ENCODE assay signal across 20 cellular contexts in the genomic region with DNA sequence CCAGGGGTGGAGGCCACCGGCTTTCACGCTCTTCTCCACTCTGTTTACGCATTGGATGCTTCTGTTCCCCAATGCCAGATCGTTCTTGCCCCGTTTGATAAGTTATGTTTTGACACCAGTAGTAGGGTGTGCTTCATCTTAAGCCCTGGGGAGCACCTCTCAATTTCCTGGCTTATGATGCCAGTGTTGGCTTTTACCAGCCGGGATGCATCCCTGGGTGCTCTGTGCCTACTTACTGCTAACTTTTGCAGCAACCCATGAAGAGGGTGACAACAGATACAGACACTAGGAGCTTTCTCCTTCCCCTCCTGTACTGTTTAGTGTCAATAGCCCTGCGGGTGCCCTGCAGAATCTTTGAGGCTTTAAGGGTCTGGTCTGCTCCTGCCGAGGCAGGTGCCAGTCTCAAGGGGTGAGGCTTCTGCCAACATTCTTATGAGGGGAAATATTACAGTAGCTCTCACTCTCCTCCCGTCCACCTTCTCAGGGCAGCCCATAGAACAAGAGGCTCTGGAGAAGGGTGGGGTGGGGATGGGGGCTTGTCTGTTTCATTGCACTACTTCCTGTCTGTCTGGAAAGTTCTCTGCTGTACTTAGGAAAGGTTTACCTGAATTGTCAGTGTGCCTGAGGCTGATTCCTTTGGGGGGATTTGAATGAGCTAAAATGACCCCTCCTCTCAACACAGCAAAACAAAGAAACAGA. TPM values are rescaled to one million over a fixed set of nuclear protein-coding genes. Genes with fewer than 3 reads are reported as not detected.
DNase-seq lines count a peak whose midpoint lies in the region; ATAC-seq and FAIRE-seq lines count a peak whose summit lies in the region.
"Had no signal": no experiment of that assay in that cellular context is flagged by ENCODE, and none has a peak within 500 bp of the region (broad histone marks: within the 10 kb centered on the region; RNA-seq: fewer than 3 reads in every experiment).

No MANE protein-coding gene starts in this region.

- H3K4me1 Mint-ChIP-seq in activated CD4-positive, alpha-beta memory T cell treated with anti-CD3 and anti-CD28 coated beads for 36 hours (ENCODE audit: low read depth), result no peaks in the 10 kb centered on the region
- no peaks in the 10 kb centered on the region for H3K4me1 Mint-ChIP-seq in effector memory CD8-positive, alpha-beta T cell (ENCODE audit: low read depth in 2 of 2)

- H3K27me3 Mint-ChIP-seq in activated CD4-positive, alpha-beta memory T cell treated with anti-CD3 and anti-CD28 coated beads for 36 hours, result no peaks in the 10 kb centered on the region
- H3K27me3 Mint-ChIP-seq in effector memory CD8-positive, alpha-beta T cell, result peaks cover 16 to 52% of the 10 kb centered on the region in 2 donors

- no peaks in the 10 kb centered on the region for H3K9me3 Mint-ChIP-seq in activated CD4-positive, alpha-beta memory T cell treated with anti-CD3 and anti-CD28 coated beads for 36 hours
- no peaks in the 10 kb centered on the region for H3K9me3 Mint-ChIP-seq in effector memory CD8-positive, alpha-beta T cell
- no peaks in the 10 kb centered on the region for H3K9me3 Mint-ChIP-seq in activated naive CD4-positive, alpha-beta T cell treated with anti-CD3 and anti-CD28 coated beads, Interleukin-2, amount 50 U/mL, for 72 hours

- POLR2A ChIA-PET in activated CD4-positive, alpha-beta memory T cell treated with anti-CD3 and anti-CD28 coated beads for 36 hours (lab: Charles Lee), result no interaction called here

- peak; percentile 23 for FAIRE-seq in urothelium cell line (lab: Jason Lieb, UNC)
- FAIRE-seq: GM18507, K562 had no signal

- H3K27ac Mint-ChIP-seq in activated CD4-positive, alpha-beta memory T cell treated with anti-CD3 and anti-CD28 coated beads for 36 hours, result no peak overlapping the region
- no peak overlapping the region for H3K27ac Mint-ChIP-seq in effector memory CD8-positive, alpha-beta T cell
- no peak overlapping the region for H3K27ac Mint-ChIP-seq in activated naive CD4-positive, alpha-beta T cell treated with anti-CD3 and anti-CD28 coated beads, Interleukin-2, amount 50 U/mL, for 72 hours

- ATAC-seq in effector memory CD8-positive, alpha-beta T cell (replicated peaks), result no peak
- ATAC-seq in activated naive CD4-positive, alpha-beta T cell treated with anti-CD3 and anti-CD28 coated beads, Interleukin-2, amount 50 U/mL, for 72 hours, result no peak
- ATAC-seq in HG02938 (IDR thresholded peaks at IDR 0.05; ENCODE audit: unreplicated experiment), result no peak
- ATAC-seq: K562 had no signal

- peak; percentile 36 for DNase-seq in activated effector memory CD4-positive, alpha-beta T cell treated with anti-CD3 and anti-CD28 coated beads, Interleukin-2, amount 50 U/mL, for 16 hours
- no peak for DNase-seq in activated effector memory CD4-positive, alpha-beta T cell treated with Interleukin-2 at 50 U/mL for 16 hours
- peak; percentile 4 for DNase-seq in activated CD4-positive, alpha-beta memory T cell treated with anti-CD3 and anti-CD28 coated beads for 36 hours
- DNase-seq in mesenteric fat pad (ENCODE audit: low spot score) (peak; percentile 33), urothelium cell line (ENCODE audit: low spot score) (no peak)
- DNase-seq in effector memory CD8-positive, alpha-beta T cell, result no peak
- no peak for DNase-seq in activated naive CD4-positive, alpha-beta T cell treated with anti-CD3 and anti-CD28 coated beads, Interleukin-2, amount 50 U/mL, for 72 hours (ENCODE audit: low spot score in 2 of 2)
- DNase-seq: AML-193; Caco-2; DMS53; NCI-H1436 treated with DMSO at 0.1 percent for 48 hours; NCI-H2107; NCI-H345; NCI-H69; NK-92 treated with Interleukin-12 subunit alpha and Interleukin-12 subunit beta, amount 100 ng/mL, for 24 hours; OCI-M1; RPMI8226 had no signal

- CTCF ChIA-PET in activated CD4-positive, alpha-beta memory T cell treated with anti-CD3 and anti-CD28 coated beads for 36 hours (lab: Charles Lee), result no interaction called here

- H3K36me3 Mint-ChIP-seq in activated CD4-positive, alpha-beta memory T cell treated with anti-CD3 and anti-CD28 coated beads for 36 hours, result no peaks in the 10 kb centered on the region
- peaks cover 2% of the 10 kb centered on the region for H3K36me3 Mint-ChIP-seq in effector memory CD8-positive, alpha-beta T cell (ENCODE audit: insufficient read depth)
- no peaks in the 10 kb centered on the region for H3K36me3 Mint-ChIP-seq in activated naive CD4-positive, alpha-beta T cell treated with anti-CD3 and anti-CD28 coated beads, Interleukin-2, amount 50 U/mL, for 72 hours

- H3K4me3 Mint-ChIP-seq in activated CD4-positive, alpha-beta memory T cell treated with anti-CD3 and anti-CD28 coated beads for 36 hours, result no peak overlapping the region
- no peak overlapping the region for H3K4me3 Mint-ChIP-seq in effector memory CD8-positive, alpha-beta T cell

- intact Hi-C loops in activated CD4-positive, alpha-beta memory T cell treated with anti-CD3 and anti-CD28 coated beads for 36 hours (cut with micrococcal nuclease), result no loop called here

RNA-seq across cellular contexts. Expression of a gene that starts 23.3 kb away (rescaled TPM):
- total RNA-seq in activated CD4-positive, alpha-beta memory T cell treated with anti-CD3 and anti-CD28 coated beads for 36 hours, result under 1 TPM; 0.57 to 0.58 TPM
- 3.3 TPM for total RNA-seq in mesenteric fat pad
- total RNA-seq in activated naive CD4-positive, alpha-beta T cell treated with anti-CD3 and anti-CD28 coated beads, Interleukin-2, amount 50 U/mL, for 72 hours, result 1 to 10 TPM in 1 of 2 donors, not detected in 1; 1.9 TPM

Comparison
In these comparisons a context has a peak if more than half of its experiments do, and no peak if none do; other contexts are left out.
1. DNase-seq: peak in activated effector memory CD4-positive, alpha-beta T cell treated with anti-CD3 and anti-CD28 coated beads, Interleukin-2, amount 50 U/mL, for 16 hours (single experiment), activated CD4-positive, alpha-beta memory T cell treated with anti-CD3 and anti-CD28 coated beads for 36 hours (single experiment) and mesenteric fat pad (single experiment); none in activated effector memory CD4-positive, alpha-beta T cell treated with Interleukin-2 at 50 U/mL for 16 hours (single experiment), urothelium cell line (single experiment), effector memory CD8-positive, alpha-beta T cell (0 of 3) and activated naive CD4-positive, alpha-beta T cell treated with anti-CD3 and anti-CD28 coated beads, Interleukin-2, amount 50 U/mL, for 72 hours (0 of 2).